8 cellular contexts compared by ENCODE assay signal in the genomic region with DNA sequence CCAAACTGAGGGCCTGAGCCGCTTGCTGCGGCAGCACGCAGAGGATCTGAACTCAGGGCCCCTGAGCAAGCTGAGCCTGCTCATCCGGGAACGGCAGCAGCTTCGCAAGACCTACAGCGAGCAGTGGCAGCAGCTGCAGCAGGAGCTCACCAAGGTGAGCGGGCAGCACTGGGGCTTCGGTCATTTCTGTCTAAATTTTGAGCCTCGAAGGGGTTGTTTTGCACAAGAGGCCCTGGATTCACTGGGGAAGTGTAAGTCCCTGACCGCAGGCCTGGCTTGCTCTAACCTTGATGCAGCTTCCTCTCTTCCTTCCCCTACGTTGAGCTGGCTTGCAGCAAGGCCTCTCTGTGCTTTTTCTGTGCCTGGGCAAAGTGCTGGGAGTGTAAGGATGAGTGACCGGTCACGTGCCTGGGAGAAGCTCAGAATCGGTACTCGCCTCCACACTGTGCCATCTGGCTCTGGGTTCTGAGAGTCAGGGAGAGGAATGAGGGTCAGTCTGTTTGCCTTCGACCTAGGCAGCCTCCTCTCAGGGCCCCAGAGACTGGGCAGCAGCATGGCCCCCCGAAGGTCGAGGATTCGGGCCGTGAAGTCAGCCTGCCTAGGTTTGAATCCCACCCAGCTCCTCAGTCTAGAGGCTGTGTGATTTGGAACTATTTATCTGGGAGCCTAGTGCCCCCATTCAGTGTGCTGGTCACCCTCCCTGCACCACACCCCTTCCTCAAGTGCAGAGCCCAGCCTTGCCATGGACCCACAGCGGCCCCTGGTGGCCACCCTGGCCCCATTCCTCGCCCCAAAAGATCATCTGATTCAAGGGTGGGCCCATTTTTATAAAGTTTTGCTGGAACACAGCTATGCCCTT. TPM values are rescaled to one million over a fixed set of nuclear protein-coding genes. Genes with fewer than 3 reads are reported as not detected.
DNase-seq lines count a peak whose midpoint lies in the region; ATAC-seq and TF ChIP-seq lines count a peak whose summit lies in the region.

No MANE protein-coding gene starts in this region.

- intact Hi-C loops in activated T-helper 1 cell treated with anti-CD3 and anti-CD28 coated beads, Interleukin-12 subunit alpha, Interleukin-12 subunit beta, Interleukin-2, Interleukin-4 antibody, amounts not matched to agents 30 ng/mL and 10 ng/mL and 1 ng/mL, durations not matched to agents 14 hours and 24 hours and 36 hours (cut with micrococcal nuclease): loop anchor here (1.0 to 10.0 kb wide), 6 partner anchors 33 to 391 kb away; partner anchors contain the start of genes BLM and HDDC3

- H3K4me1 ChIP-seq in subcutaneous abdominal adipose tissue (ENCODE audit: control insufficient read depth in 5 of 5, insufficient read depth in 5 of 5, low read length in 5 of 5): peaks cover 5 to 44% (median 36%) of the 10 kb centered on the region in 5 donors

- no peaks in the 10 kb centered on the region for H3K27me3 Mint-ChIP-seq in activated T-helper 1 cell treated with anti-CD3 and anti-CD28 coated beads, Interleukin-12 subunit alpha, Interleukin-12 subunit beta, Interleukin-2, Interleukin-4 antibody, amounts not matched to agents 30 ng/mL and 10 ng/mL and 1 ng/mL, durations not matched to agents 14 hours and 24 hours and 36 hours (ENCODE audit: insufficient read depth)

- H3K9me2 ChIP-seq in neural cell (ENCODE audit: insufficient read depth, low read length): no peaks in the 10 kb centered on the region

- H3K4me1 Mint-ChIP-seq in activated T-helper 1 cell treated with anti-CD3 and anti-CD28 coated beads, Interleukin-12 subunit alpha, Interleukin-12 subunit beta, Interleukin-2, Interleukin-4 antibody, amounts not matched to agents 30 ng/mL and 10 ng/mL and 1 ng/mL, durations not matched to agents 14 hours and 24 hours and 36 hours (ENCODE audit: low read depth): peaks cover 50% of the 10 kb centered on the region

- DNase-seq in GM12865 (ENCODE audit: low read depth) (peak; percentile 77), RPMI7951 (ENCODE audit: low read depth) (peak; percentile 52), fibroblast of mammary gland (ENCODE audit: low read depth) (peak; percentile 70)
- DNase-seq in activated T-helper 1 cell treated with anti-CD3 and anti-CD28 coated beads, Interleukin-12 subunit alpha, Interleukin-12 subunit beta, Interleukin-2, Interleukin-4 antibody, amounts not matched to agents 30 ng/mL and 10 ng/mL and 1 ng/mL, durations not matched to agents 14 hours and 24 hours and 36 hours (ENCODE audit: low spot score): peak; percentile 66

- H2AFZ ChIP-seq in neural cell (ENCODE audit: low read depth, low read length): no peak overlapping the region

- H3K4me3 ChIP-seq in GM12865 (ENCODE audit: low read depth, low read length) (no peak overlapping the region), fibroblast of mammary gland (ENCODE audit: control insufficient read depth, low read depth, low read length) (no peak overlapping the region), neural cell (ENCODE audit: low read length) (no peak overlapping the region), subcutaneous abdominal adipose tissue (ENCODE audit: low read depth in 1 of 5, low read length in 5 of 5) (peak overlapping the region; percentile 52 to 83 (median 74))

- no peak for TF ChIP-seq EP300 in neural cell (conservative IDR thresholded peaks at IDR 0.05; ENCODE audit: poor library complexity, severe bottlenecking)

- H3F3A ChIP-seq in neural cell (ENCODE audit: insufficient read depth, low read length, poor library complexity, severe bottlenecking): no peaks in the 10 kb centered on the region

- H3K36me3 ChIP-seq in neural cell (ENCODE audit: insufficient read depth, low read length) (no peaks in the 10 kb centered on the region), subcutaneous abdominal adipose tissue (ENCODE audit: control insufficient read depth in 5 of 5, insufficient read depth in 5 of 5, low read length in 5 of 5) (peaks cover 0 to 54% (median 47%) of the 10 kb centered on the region in 5 donors)

- H4K20me1 ChIP-seq in neural cell (ENCODE audit: insufficient read depth): no peaks in the 10 kb centered on the region

- H3K79me2 ChIP-seq in neural cell (replicated peaks; ENCODE audit: insufficient read depth, low read length): no peaks in the 10 kb centered on the region

- TF ChIP-seq RAD21 in neural cell (conservative IDR thresholded peaks at IDR 0.05): peak; percentile 91

- H3K9ac ChIP-seq in neural cell (ENCODE audit: low read length) (no peak overlapping the region), subcutaneous abdominal adipose tissue (ENCODE audit: low read length in 5 of 5) (peak overlapping the region; percentile 18 to 94 (median 84))

- no peaks in the 10 kb centered on the region for H3K27me3 ChIP-seq in neural cell (ENCODE audit: insufficient read depth, low read depth, low read length)
- H3K27me3 ChIP-seq in subcutaneous abdominal adipose tissue (ENCODE audit: control insufficient read depth in 5 of 5, insufficient read depth in 4 of 5, low read length in 5 of 5): no peaks in the 10 kb centered on the region

- no peaks in the 10 kb centered on the region for H3K9me3 Mint-ChIP-seq in activated T-helper 1 cell treated with anti-CD3 and anti-CD28 coated beads, Interleukin-12 subunit alpha, Interleukin-12 subunit beta, Interleukin-2, Interleukin-4 antibody, amounts not matched to agents 30 ng/mL and 10 ng/mL and 1 ng/mL, durations not matched to agents 14 hours and 24 hours and 36 hours

- ATAC-seq in HG03139 (IDR thresholded peaks at IDR 0.05; ENCODE audit: unreplicated experiment) (peak; percentile 40), GM21528 (IDR thresholded peaks at IDR 0.05; ENCODE audit: low FRiP score, unreplicated experiment) (no peak)

- H3K27ac ChIP-seq in neural cell (ENCODE audit: low read length) (no peak overlapping the region), subcutaneous abdominal adipose tissue (ENCODE audit: low read depth, low read length) (peak overlapping the region; percentile 89)

- peaks cover 35% of the 10 kb centered on the region for H3K36me3 Mint-ChIP-seq in activated T-helper 1 cell treated with anti-CD3 and anti-CD28 coated beads, Interleukin-12 subunit alpha, Interleukin-12 subunit beta, Interleukin-2, Interleukin-4 antibody, amounts not matched to agents 30 ng/mL and 10 ng/mL and 1 ng/mL, durations not matched to agents 14 hours and 24 hours and 36 hours (ENCODE audit: low read depth)

- peak; percentile 98 for TF ChIP-seq CTCF in GM12865 (IDR thresholded peaks at IDR 0.05; ENCODE audit: insufficient read depth, low read depth, low read length, missing control alignments)
- TF ChIP-seq CTCF in fibroblast of mammary gland (conservative IDR thresholded peaks at IDR 0.05; ENCODE audit: control insufficient read depth, insufficient read depth, low read depth, low read length): peak; percentile 98
- peak; percentile 93 for TF ChIP-seq CTCF in neural cell (IDR thresholded peaks at IDR 0.05; ENCODE audit: poor library complexity, severe bottlenecking)

- H3K4me2 ChIP-seq in neural cell (ENCODE audit: low read length): no peak overlapping the region

- no peaks in the 10 kb centered on the region for H3K9me3 ChIP-seq in neural cell (ENCODE audit: low read length)
- no peaks in the 10 kb centered on the region for H3K9me3 ChIP-seq in subcutaneous abdominal adipose tissue (ENCODE audit: control insufficient read depth in 5 of 5, low read length in 5 of 5)

- peak overlapping the region; percentile 87 for H3K27ac Mint-ChIP-seq in activated T-helper 1 cell treated with anti-CD3 and anti-CD28 coated beads, Interleukin-12 subunit alpha, Interleukin-12 subunit beta, Interleukin-2, Interleukin-4 antibody, amounts not matched to agents 30 ng/mL and 10 ng/mL and 1 ng/mL, durations not matched to agents 14 hours and 24 hours and 36 hours

- peak overlapping the region; percentile 61 for H3K4me3 Mint-ChIP-seq in activated T-helper 1 cell treated with anti-CD3 and anti-CD28 coated beads, Interleukin-12 subunit alpha, Interleukin-12 subunit beta, Interleukin-2, Interleukin-4 antibody, amounts not matched to agents 30 ng/mL and 10 ng/mL and 1 ng/mL, durations not matched to agents 14 hours and 24 hours and 36 hours

TF ChIP-seq in neural cell, 6 proteins besides CTCF, POLR2A, EP300 and RAD21:
- TF ChIP-seq TAF1 (IDR thresholded peaks at IDR 0.05; ENCODE audit: low read depth): no peak
- TF ChIP-seq SMC3 (conservative IDR thresholded peaks at IDR 0.05; ENCODE audit: poor library complexity): peak; percentile 91

RNA-seq across cellular contexts. Expression of gene FES, which starts 1.4 kb away (rescaled TPM):
- 3.5 and 4.7 TPM in 2 replicates for total RNA-seq in RPMI7951 (2014; rRNA removed; shearing (Covaris generic))
- 45.4 and 57.1 TPM in 2 replicates for total RNA-seq in activated T-helper 1 cell treated with anti-CD3 and anti-CD28 coated beads, Interleukin-12 subunit alpha, Interleukin-12 subunit beta, Interleukin-2, Interleukin-4 antibody, amounts not matched to agents 30 ng/mL and 10 ng/mL and 1 ng/mL, durations not matched to agents 14 hours and 24 hours and 36 hours
- polyA plus RNA-seq in neural cell: not detected in 2 replicates
- not detected in 2 replicates for polyA minus RNA-seq in neural cell

RNA-seq across cellular contexts. Expression of gene FURIN, which starts 17.3 kb away (rescaled TPM):
- total RNA-seq in RPMI7951 (2014; rRNA removed; shearing (Covaris generic)): 20.4 and 32.5 TPM in 2 replicates
- total RNA-seq in activated T-helper 1 cell treated with anti-CD3 and anti-CD28 coated beads, Interleukin-12 subunit alpha, Interleukin-12 subunit beta, Interleukin-2, Interleukin-4 antibody, amounts not matched to agents 30 ng/mL and 10 ng/mL and 1 ng/mL, durations not matched to agents 14 hours and 24 hours and 36 hours: 530 and 545 TPM in 2 replicates
- polyA plus RNA-seq in neural cell: 2.9 and 4.3 TPM in 2 replicates
- 6.9 and 8.0 TPM in 2 replicates for polyA minus RNA-seq in neural cell

RNA-seq across cellular contexts. Expression of gene MAN2A2, which starts 17.4 kb away (rescaled TPM):
- 6.5 and 7.1 TPM in 2 replicates for total RNA-seq in RPMI7951 (2014; rRNA removed; shearing (Covaris generic))
- 228 and 239 TPM in 2 replicates for total RNA-seq in activated T-helper 1 cell treated with anti-CD3 and anti-CD28 coated beads, Interleukin-12 subunit alpha, Interleukin-12 subunit beta, Interleukin-2, Interleukin-4 antibody, amounts not matched to agents 30 ng/mL and 10 ng/mL and 1 ng/mL, durations not matched to agents 14 hours and 24 hours and 36 hours
- 59.8 and 102 TPM in 2 replicates for polyA plus RNA-seq in neural cell
- 41.4 and 48.9 TPM in 2 replicates for polyA minus RNA-seq in neural cell

RNA-seq across cellular contexts. Expression of gene HDDC3, which starts 46.7 kb away (rescaled TPM):
- total RNA-seq in RPMI7951 (2014; rRNA removed; shearing (Covaris generic)): 18.9 and 26.4 TPM in 2 replicates
- total RNA-seq in activated T-helper 1 cell treated with anti-CD3 and anti-CD28 coated beads, Interleukin-12 subunit alpha, Interleukin-12 subunit beta, Interleukin-2, Interleukin-4 antibody, amounts not matched to agents 30 ng/mL and 10 ng/mL and 1 ng/mL, durations not matched to agents 14 hours and 24 hours and 36 hours: 38.8 and 39.0 TPM in 2 replicates
- polyA plus RNA-seq in neural cell: 20.1 and 34.6 TPM in 2 replicates
- polyA minus RNA-seq in neural cell: 21.3 and 23.4 TPM in 2 replicates

RNA-seq across cellular contexts. Expression of gene UNC45A, which starts 49.4 kb away (rescaled TPM):
- total RNA-seq in RPMI7951 (2014; rRNA removed; shearing (Covaris generic)): 67.2 and 74.3 TPM in 2 replicates
- 60.5 and 68.6 TPM in 2 replicates for total RNA-seq in activated T-helper 1 cell treated with anti-CD3 and anti-CD28 coated beads, Interleukin-12 subunit alpha, Interleukin-12 subunit beta, Interleukin-2, Interleukin-4 antibody, amounts not matched to agents 30 ng/mL and 10 ng/mL and 1 ng/mL, durations not matched to agents 14 hours and 24 hours and 36 hours
- polyA plus RNA-seq in neural cell: 41.3 and 51.4 TPM in 2 replicates
- polyA minus RNA-seq in neural cell: 54.3 and 66.5 TPM in 2 replicates

Comparison
In these comparisons a context has a peak if more than half of its experiments do, and no peak if none do; other contexts are left out.
1. H3K4me3 ChIP-seq: peak in subcutaneous abdominal adipose tissue (5 of 5); none in GM12865 (single experiment), fibroblast of mammary gland (single experiment) and neural cell (single experiment).
2. RNA of gene FURIN, which starts 17.3 kb away (total RNA-seq): 530 to 545 TPM in activated T-helper 1 cell treated with anti-CD3 and anti-CD28 coated beads, Interleukin-12 subunit alpha, Interleukin-12 subunit beta, Interleukin-2, Interleukin-4 antibody, amounts not matched to agents 30 ng/mL and 10 ng/mL and 1 ng/mL, durations not matched to agents 14 hours and 24 hours and 36 hours; 20.4 to 32.5 TPM in RPMI7951; every median in the first group is over 10 times any median in the second.
3. RNA of gene MAN2A2, which starts 17.4 kb away (total RNA-seq): 228 to 239 TPM in activated T-helper 1 cell treated with anti-CD3 and anti-CD28 coated beads, Interleukin-12 subunit alpha, Interleukin-12 subunit beta, Interleukin-2, Interleukin-4 antibody, amounts not matched to agents 30 ng/mL and 10 ng/mL and 1 ng/mL, durations not matched to agents 14 hours and 24 hours and 36 hours; 6.5 to 7.1 TPM in RPMI7951; every median in the first group is over 10 times any median in the second.
4. Peak in every context shown above with its lines, with median percentiles within 50 percentile points of each other: DNase-seq and CTCF ChIP-seq.